1 cellular context compared by ENCODE assay signal in genomic region chr22:39110631-39111561, GRCh38.
TF ChIP-seq lines count a peak whose summit lies in the region.

No MANE protein-coding gene starts in this region.

TF ChIP-seq in WTC11, 78 proteins besides CTCF, POLR2A, EP300 and RAD21 (continued from another document):
- no peak for TF ChIP-seq ZNF425 (CRISPR knock-in tag; conservative IDR thresholded peaks at IDR 0.05)
- TF ChIP-seq SOX15 (CRISPR knock-in tag; IDR thresholded peaks at IDR 0.05) = no peak
- TF ChIP-seq IRF2 (CRISPR knock-in tag; IDR thresholded peaks at IDR 0.05; ENCODE audit: borderline replicate concordance, low read depth) = no peak
- no peak for TF ChIP-seq EMX1 (CRISPR knock-in tag; IDR thresholded peaks at IDR 0.05)
- no peak for TF ChIP-seq E2F5 (CRISPR knock-in tag; IDR thresholded peaks at IDR 0.05)
- no peak for TF ChIP-seq MAX (CRISPR knock-in tag; IDR thresholded peaks at IDR 0.05)
- TF ChIP-seq USF2 (CRISPR knock-in tag; IDR thresholded peaks at IDR 0.05) = no peak
- no peak for TF ChIP-seq NR3C1 (CRISPR knock-in tag; conservative IDR thresholded peaks at IDR 0.05; ENCODE audit: low read depth)
- no peak for TF ChIP-seq FOXJ3 (CRISPR knock-in tag; IDR thresholded peaks at IDR 0.05; ENCODE audit: borderline replicate concordance)
- TF ChIP-seq KAT7 (CRISPR knock-in tag; IDR thresholded peaks at IDR 0.05; ENCODE audit: borderline replicate concordance) = no peak
